ENCODE assay signal across 8 cellular contexts in the genomic region with DNA sequence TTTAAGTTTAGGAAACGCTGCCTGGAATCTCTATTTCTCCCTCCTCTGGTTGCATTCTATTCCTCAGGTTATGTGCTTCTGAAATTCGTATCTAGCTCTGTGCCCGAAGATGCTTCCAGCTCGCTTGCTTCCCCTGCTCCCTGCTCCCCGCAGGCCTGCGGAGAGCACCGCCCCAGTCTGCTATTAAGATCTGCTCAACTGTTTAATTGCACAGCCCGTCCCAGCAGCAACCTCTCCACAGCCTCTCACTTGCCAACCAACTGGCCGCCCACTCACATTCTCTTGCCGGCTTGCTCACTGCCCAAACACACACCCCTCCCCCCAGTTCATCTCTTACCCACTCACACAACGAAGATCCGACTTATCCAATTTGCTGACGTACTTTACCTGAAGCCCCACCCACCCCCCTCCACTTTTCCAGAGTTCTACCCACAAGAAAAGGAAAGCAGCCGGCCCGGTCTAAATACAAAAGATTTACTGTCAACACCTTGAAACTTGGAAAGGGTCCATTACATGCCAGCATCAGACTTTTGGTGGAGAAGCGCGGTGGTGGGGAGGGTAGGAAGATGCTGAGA.
A peak's percentile ranks its signal among the peaks of the same experiment; 100 is the strongest.
DNase-seq lines count a peak whose midpoint lies in the region; ATAC-seq, FAIRE-seq and TF ChIP-seq lines count a peak whose summit lies in the region.

No MANE protein-coding gene starts in this region.

- no peaks in the 10 kb centered on the region for H3K27me3 ChIP-seq in A673 (replicated peaks; ENCODE audit: insufficient read depth, low read depth, low read length, poor library complexity)
- no peaks in the 10 kb centered on the region for H3K27me3 ChIP-seq in HUES48 (ENCODE audit: control insufficient read depth, insufficient read depth, low read length)
- no peaks in the 10 kb centered on the region for H3K27me3 ChIP-seq in astrocyte (ENCODE audit: insufficient read depth, low read length)
- no peaks in the 10 kb centered on the region for H3K27me3 ChIP-seq in keratinocyte (ENCODE audit: control insufficient read depth, extremely low read depth, insufficient read depth, low read length)

- H2AFZ ChIP-seq in astrocyte (ENCODE audit: low read depth, low read length) (no peak overlapping the region), keratinocyte (ENCODE audit: control insufficient read depth, low read length) (no peak overlapping the region)

- no peak for TF ChIP-seq CTCF in A673 (conservative IDR thresholded peaks at IDR 0.05; ENCODE audit: low read depth, low read length)
- TF ChIP-seq CTCF in astrocyte (IDR thresholded peaks at IDR 0.05; ENCODE audit: insufficient read depth, low read depth, low read length), result no peak
- no peak for TF ChIP-seq CTCF in keratinocyte (optimal IDR thresholded peaks at IDR 0.05 in 1 of 3, IDR thresholded peaks at IDR 0.05 in 1 of 3, conservative IDR thresholded peaks at IDR 0.05 in 1 of 3; ENCODE audit: extremely low read depth in 1 of 3, insufficient read depth in 2 of 3, low read length in 3 of 3)

- peak overlapping the region; percentile 100 for H3K27ac Mint-ChIP-seq in astrocyte (ENCODE audit: unreplicated experiment)
- peak overlapping the region; percentile 92 for H3K27ac Mint-ChIP-seq in stimulated activated effector memory CD8-positive, alpha-beta T cell treated with anti-CD3 and anti-CD28 coated beads, Interleukin-12 subunit alpha, Interleukin-12 subunit beta, amount 100 ng/mL, for 72 hours

- no peaks in the 10 kb centered on the region for H3K27me3 Mint-ChIP-seq in astrocyte (ENCODE audit: low read depth, unreplicated experiment)

- DNase-seq in A673 (ENCODE audit: low spot score), result peak; percentile 94
- peak; percentile 99 for DNase-seq in astrocyte (ENCODE audit: low read depth)
- no peak for DNase-seq in keratinocyte (ENCODE audit: low read depth, low spot score)
- DNase-seq in stimulated activated effector memory CD8-positive, alpha-beta T cell treated with anti-CD3 and anti-CD28 coated beads, Interleukin-12 subunit alpha, Interleukin-12 subunit beta, amount 100 ng/mL, for 72 hours (ENCODE audit: low spot score in 2 of 2), result no peak
- no peak for DNase-seq in activated CD4-positive, alpha-beta T cell treated with anti-CD3 and anti-CD28 coated beads, Interleukin-2, amount 50 U/mL, for 4 hours
- DNase-seq in GM19239 (ENCODE audit: insufficient read length, low spot score), result no peak

- no peak overlapping the region for H3K4me3 Mint-ChIP-seq in astrocyte (ENCODE audit: unreplicated experiment)
- H3K4me3 Mint-ChIP-seq in stimulated activated effector memory CD8-positive, alpha-beta T cell treated with anti-CD3 and anti-CD28 coated beads, Interleukin-12 subunit alpha, Interleukin-12 subunit beta, amount 100 ng/mL, for 72 hours, result peak overlapping the region; percentile 23

- peaks cover 76% of the 10 kb centered on the region for H3K36me3 ChIP-seq in A673 (ENCODE audit: insufficient read depth, low read length, poor library complexity, severe bottlenecking)
- H3K36me3 ChIP-seq in HUES48 (ENCODE audit: control insufficient read depth, insufficient read depth, low read length), result no peaks in the 10 kb centered on the region
- H3K36me3 ChIP-seq in astrocyte (ENCODE audit: insufficient read depth, low read length), result peaks cover 36% of the 10 kb centered on the region
- peaks cover 42 to 65% of the 10 kb centered on the region in 2 experiments for H3K36me3 ChIP-seq in keratinocyte (ENCODE audit: control insufficient read depth in 2 of 2, extremely low read depth in 1 of 2, insufficient read depth in 2 of 2, low read length in 2 of 2)

- H3K79me2 ChIP-seq in astrocyte (ENCODE audit: insufficient read depth, low read length), result peaks cover 99% of the 10 kb centered on the region
- peaks cover 91% of the 10 kb centered on the region for H3K79me2 ChIP-seq in keratinocyte (ENCODE audit: control insufficient read depth, insufficient read depth, low read length)

- intact Hi-C loops in A673 (cut with micrococcal nuclease; ENCODE audit: unreplicated experiment), result loop anchor here (10.0 kb wide), 1 partner anchor 754 kb away; no protein-coding TSS in a partner anchor

- H3K27ac ChIP-seq in A673 (ENCODE audit: low read depth, low read length, poor library complexity, severe bottlenecking) (peak overlapping the region; percentile 59), HUES48 (ENCODE audit: low read depth, low read length) (peak overlapping the region; percentile 61), astrocyte (ENCODE audit: low read depth, low read length) (peak overlapping the region; percentile 99), keratinocyte (ENCODE audit: control insufficient read depth, insufficient read depth, low read length) (peak overlapping the region; percentile 93)

- CTCF ChIA-PET in A673 (lab: Charles Lee), result interaction anchor here (0.5 kb wide), 1 partner anchor 165 kb away, joined by 5 read pairs; no protein-coding TSS in a partner anchor

- peaks cover 71% of the 10 kb centered on the region for H4K20me1 ChIP-seq in astrocyte (ENCODE audit: insufficient read depth, low read length)
- peaks cover 53% of the 10 kb centered on the region for H4K20me1 ChIP-seq in keratinocyte (ENCODE audit: control insufficient read depth, extremely low read depth, insufficient read depth, low read length)

- H3K9me3 Mint-ChIP-seq in astrocyte (ENCODE audit: unreplicated experiment), result no peaks in the 10 kb centered on the region
- H3K9me3 Mint-ChIP-seq in stimulated activated effector memory CD8-positive, alpha-beta T cell treated with anti-CD3 and anti-CD28 coated beads, Interleukin-12 subunit alpha, Interleukin-12 subunit beta, amount 100 ng/mL, for 72 hours, result no peaks in the 10 kb centered on the region

- H3K4me2 ChIP-seq in astrocyte (ENCODE audit: low read length) (peak overlapping the region; percentile 83), keratinocyte (ENCODE audit: control insufficient read depth, extremely low read depth, insufficient read depth, low read depth, low read length) (peak overlapping the region; percentile 65)

- BruUV-seq in A673 (replicated peaks; lab: Mats Ljungman, UMichigan), result no TSS peak

- H3K4me1 ChIP-seq in A673 (ENCODE audit: insufficient read depth, low read length, poor library complexity, severe bottlenecking) (peaks cover 88% of the 10 kb centered on the region), HUES48 (ENCODE audit: control insufficient read depth, insufficient read depth, low read length) (peaks cover 31% of the 10 kb centered on the region), astrocyte (ENCODE audit: insufficient read depth, low read length) (peaks cover 94% of the 10 kb centered on the region), keratinocyte (ENCODE audit: control insufficient read depth, extremely low read depth, insufficient read depth, low read length) (peaks cover 97% of the 10 kb centered on the region)

- POLR2A ChIA-PET in A673 (lab: Charles Lee; ENCODE audit: low non-redundant PET), result no interaction called here

- peaks cover 11% of the 10 kb centered on the region for H3K9me3 ChIP-seq in A673 (ENCODE audit: low read depth, low read length, poor library complexity, severe bottlenecking)
- no peaks in the 10 kb centered on the region for H3K9me3 ChIP-seq in HUES48 (ENCODE audit: control insufficient read depth, insufficient read depth, low read length)
- H3K9me3 ChIP-seq in astrocyte (ENCODE audit: insufficient read depth, low read depth, low read length), result no peaks in the 10 kb centered on the region
- H3K9me3 ChIP-seq in keratinocyte (ENCODE audit: control insufficient read depth, low read depth, low read length), result no peaks in the 10 kb centered on the region

- ATAC-seq in stimulated activated effector memory CD8-positive, alpha-beta T cell treated with anti-CD3 and anti-CD28 coated beads, Interleukin-12 subunit alpha, Interleukin-12 subunit beta, amount 100 ng/mL, for 72 hours, result no peak
- no peak for ATAC-seq in GM21576 (IDR thresholded peaks at IDR 0.05; ENCODE audit: unreplicated experiment)

- H3K4me3 ChIP-seq in A673 (ENCODE audit: low read depth, low read length, poor library complexity, severe bottlenecking) (peak overlapping the region; percentile 18), HUES48 (ENCODE audit: low read depth, low read length) (no peak overlapping the region), astrocyte (ENCODE audit: insufficient read depth, low read depth, low read length) (peak overlapping the region; percentile 8), keratinocyte (ENCODE audit: control insufficient read depth in 2 of 3, extremely low read depth in 1 of 3, insufficient read depth in 2 of 3, low read depth in 1 of 3, low read length in 3 of 3) (peak overlapping the region in 2 of 3 experiments; percentile 5 to 30)

- peaks cover 33% of the 10 kb centered on the region for H3K36me3 Mint-ChIP-seq in astrocyte (ENCODE audit: low read depth, unreplicated experiment)
- no peaks in the 10 kb centered on the region for H3K36me3 Mint-ChIP-seq in stimulated activated effector memory CD8-positive, alpha-beta T cell treated with anti-CD3 and anti-CD28 coated beads, Interleukin-12 subunit alpha, Interleukin-12 subunit beta, amount 100 ng/mL, for 72 hours

- FAIRE-seq in astrocyte (lab: Jason Lieb, UNC) (no peak), keratinocyte (lab: Jason Lieb, UNC) (no peak), GM19239 (lab: Jason Lieb, UNC) (no peak)

- dilution Hi-C loops in keratinocyte (cut with MboI; ENCODE audit: extremely low pct_ligation_motif_present, low sequenced_read_pairs), result no loop called here

- peaks cover 12% of the 10 kb centered on the region for H3K9me1 ChIP-seq in keratinocyte (ENCODE audit: control insufficient read depth, extremely low read depth, insufficient read depth, low read length)

- H3K4me1 Mint-ChIP-seq in astrocyte (ENCODE audit: low read depth, unreplicated experiment), result peaks cover 87% of the 10 kb centered on the region
- H3K4me1 Mint-ChIP-seq in stimulated activated effector memory CD8-positive, alpha-beta T cell treated with anti-CD3 and anti-CD28 coated beads, Interleukin-12 subunit alpha, Interleukin-12 subunit beta, amount 100 ng/mL, for 72 hours, result peaks cover 97% of the 10 kb centered on the region

- H3K9ac ChIP-seq in HUES48 (ENCODE audit: low read depth, low read length), result no peak overlapping the region
- H3K9ac ChIP-seq in astrocyte (ENCODE audit: low read length), result peak overlapping the region; percentile 80
- peak overlapping the region; percentile 70 for H3K9ac ChIP-seq in keratinocyte (ENCODE audit: control insufficient read depth, extremely low read depth, insufficient read depth, low read length)

Comparison
In these comparisons a context has a peak if more than half of its experiments do, and no peak if none do; other contexts are left out.
1. DNase-seq: peak in A673 (single experiment) and astrocyte (single experiment); none in keratinocyte (single experiment), stimulated activated effector memory CD8-positive, alpha-beta T cell treated with anti-CD3 and anti-CD28 coated beads, Interleukin-12 subunit alpha, Interleukin-12 subunit beta, amount 100 ng/mL, for 72 hours (0 of 2), activated CD4-positive, alpha-beta T cell treated with anti-CD3 and anti-CD28 coated beads, Interleukin-2, amount 50 U/mL, for 4 hours (0 of 2) and GM19239 (single experiment).
2. Peak in every context shown above with its lines, with median percentiles within 50 percentile points of each other: H3K27ac ChIP-seq.